8 cellular contexts compared by ENCODE assay signal in genomic region chr6:26122005-26122388, GRCh38. TPM values are rescaled to one million over a fixed set of nuclear protein-coding genes. Genes with fewer than 3 reads are reported as not detected.
DNase-seq lines count a peak whose midpoint lies in the region; ATAC-seq and TF ChIP-seq lines count a peak whose summit lies in the region.

No MANE protein-coding gene starts in this region.

- H3K4me3 Mint-ChIP-seq in Caco-2 (ENCODE audit: unreplicated experiment): peak overlapping the region; percentile 90
- no peak overlapping the region for H3K4me3 Mint-ChIP-seq in dendritic cell treated with granulocyte-macrophage colony-stimulating factor and Interleukin-4, amounts not matched to agents 40 ng/mL and 50 ng/mL, for 4 days

- H3K4me1 ChIP-seq in Caco-2 (peaks cover 23% of the 10 kb centered on the region), NT2/D1 (ENCODE audit: insufficient read depth, insufficient read length) (no peaks in the 10 kb centered on the region), neutrophil (ENCODE audit: control insufficient read depth in 1 of 2, insufficient read depth in 1 of 2, low read depth in 1 of 2, low read length in 1 of 2) (peaks cover 20 to 31% of the 10 kb centered on the region in 2 experiments)

- BruUV-seq in Caco-2 (replicated peaks; lab: Mats Ljungman, UMichigan): no TSS peak

- DNase-seq in Caco-2 (no peak), NT2/D1 (ENCODE audit: low read depth, low spot score) (no peak), hippocampal formation (lab: John Stamatoyannopoulos, UW) (no peak), DMS153 (lab: John Stamatoyannopoulos, UW) (no peak)

- peak overlapping the region; percentile 99 for H3K27ac Mint-ChIP-seq in Caco-2 (ENCODE audit: unreplicated experiment)
- H3K27ac Mint-ChIP-seq in dendritic cell treated with granulocyte-macrophage colony-stimulating factor and Interleukin-4, amounts not matched to agents 40 ng/mL and 50 ng/mL, for 4 days: peak overlapping the region; percentile 100

- peaks cover 36% of the 10 kb centered on the region for H3K4me1 Mint-ChIP-seq in Caco-2 (ENCODE audit: low read depth, unreplicated experiment)
- peaks cover 13% of the 10 kb centered on the region for H3K4me1 Mint-ChIP-seq in dendritic cell treated with granulocyte-macrophage colony-stimulating factor and Interleukin-4, amounts not matched to agents 40 ng/mL and 50 ng/mL, for 4 days (ENCODE audit: low read depth)

- peak overlapping the region; percentile 33 for H3K9ac ChIP-seq in NT2/D1 (ENCODE audit: insufficient read length, low read depth)

- no peaks in the 10 kb centered on the region for H3K9me3 ChIP-seq in Caco-2
- no peaks in the 10 kb centered on the region for H3K9me3 ChIP-seq in NT2/D1 (ENCODE audit: insufficient read depth, low read length)
- H3K9me3 ChIP-seq in neutrophil: peaks cover 5% of the 10 kb centered on the region

- H3K27me3 ChIP-seq in Caco-2 (replicated peaks; ENCODE audit: control insufficient read depth, insufficient read depth, low read length) (no peaks in the 10 kb centered on the region), NT2/D1 (ENCODE audit: insufficient read depth, insufficient read length) (no peaks in the 10 kb centered on the region), neutrophil (no peaks in the 10 kb centered on the region)

- intact Hi-C loops in Caco-2 (cut with micrococcal nuclease; ENCODE audit: unreplicated experiment): loop anchor here (1.0 to 10.0 kb wide), 3 partner anchors 18 to 1770 kb away; a partner anchor contains a TSS
- intact Hi-C loops in dendritic cell treated with granulocyte-macrophage colony-stimulating factor and Interleukin-4, amounts not matched to agents 40 ng/mL and 50 ng/mL, for 4 days (cut with micrococcal nuclease): loop anchor here (5.0 kb wide), 1 partner anchor 1010 kb away; a partner anchor contains a TSS

- CTCF ChIA-PET in Caco-2 (lab: Charles Lee): no interaction called here

- ATAC-seq in HG02623 (IDR thresholded peaks at IDR 0.05; ENCODE audit: unreplicated experiment) (no peak), HG02938 (IDR thresholded peaks at IDR 0.05; ENCODE audit: unreplicated experiment) (no peak)

- peak overlapping the region; percentile 93 for H3K27ac ChIP-seq in neutrophil

- TF ChIP-seq CTCF in Caco-2 (IDR thresholded peaks at IDR 0.05; ENCODE audit: insufficient read depth in 1 of 2, low read depth in 1 of 2, low read length in 1 of 2, severe bottlenecking in 1 of 2, unreplicated experiment in 1 of 2) (no peak), neutrophil (IDR thresholded peaks at IDR 0.05) (no peak)

- POLR2A ChIA-PET in Caco-2 (lab: Charles Lee): no interaction called here

- no peaks in the 10 kb centered on the region for H3K36me3 ChIP-seq in Caco-2 (ENCODE audit: control insufficient read depth, insufficient read depth, low read length)
- H3K36me3 ChIP-seq in NT2/D1 (ENCODE audit: insufficient read depth, insufficient read length, low read length): peaks cover 23% of the 10 kb centered on the region
- H3K36me3 ChIP-seq in neutrophil: peaks cover 14% of the 10 kb centered on the region

- no peaks in the 10 kb centered on the region for H3K9me3 Mint-ChIP-seq in Caco-2 (ENCODE audit: unreplicated experiment)
- H3K9me3 Mint-ChIP-seq in dendritic cell treated with granulocyte-macrophage colony-stimulating factor and Interleukin-4, amounts not matched to agents 40 ng/mL and 50 ng/mL, for 4 days: peaks cover 8% of the 10 kb centered on the region

- no peak overlapping the region for H3K4me3 ChIP-seq in Caco-2 (ENCODE audit: low read depth, low read length)
- peak overlapping the region; percentile 45 for H3K4me3 ChIP-seq in NT2/D1 (ENCODE audit: insufficient read length, low read depth)
- H3K4me3 ChIP-seq in neutrophil (ENCODE audit: low read depth in 1 of 2, low read length in 1 of 2): peak overlapping the region; percentile 91

- H3K27me3 Mint-ChIP-seq in Caco-2 (ENCODE audit: insufficient read depth, unreplicated experiment): no peaks in the 10 kb centered on the region
- H3K27me3 Mint-ChIP-seq in dendritic cell treated with granulocyte-macrophage colony-stimulating factor and Interleukin-4, amounts not matched to agents 40 ng/mL and 50 ng/mL, for 4 days: no peaks in the 10 kb centered on the region

- peaks cover 62% of the 10 kb centered on the region for H3K36me3 Mint-ChIP-seq in Caco-2 (ENCODE audit: insufficient read depth, unreplicated experiment)
- H3K36me3 Mint-ChIP-seq in dendritic cell treated with granulocyte-macrophage colony-stimulating factor and Interleukin-4, amounts not matched to agents 40 ng/mL and 50 ng/mL, for 4 days (ENCODE audit: low read depth): peaks cover 45% of the 10 kb centered on the region

RNA-seq across cellular contexts. Expression of gene HFE, which starts 34.8 kb away (rescaled TPM):
- total RNA-seq in Caco-2 (2022): 5.7 and 7.4 TPM in 2 replicates
